In the genomic region with DNA sequence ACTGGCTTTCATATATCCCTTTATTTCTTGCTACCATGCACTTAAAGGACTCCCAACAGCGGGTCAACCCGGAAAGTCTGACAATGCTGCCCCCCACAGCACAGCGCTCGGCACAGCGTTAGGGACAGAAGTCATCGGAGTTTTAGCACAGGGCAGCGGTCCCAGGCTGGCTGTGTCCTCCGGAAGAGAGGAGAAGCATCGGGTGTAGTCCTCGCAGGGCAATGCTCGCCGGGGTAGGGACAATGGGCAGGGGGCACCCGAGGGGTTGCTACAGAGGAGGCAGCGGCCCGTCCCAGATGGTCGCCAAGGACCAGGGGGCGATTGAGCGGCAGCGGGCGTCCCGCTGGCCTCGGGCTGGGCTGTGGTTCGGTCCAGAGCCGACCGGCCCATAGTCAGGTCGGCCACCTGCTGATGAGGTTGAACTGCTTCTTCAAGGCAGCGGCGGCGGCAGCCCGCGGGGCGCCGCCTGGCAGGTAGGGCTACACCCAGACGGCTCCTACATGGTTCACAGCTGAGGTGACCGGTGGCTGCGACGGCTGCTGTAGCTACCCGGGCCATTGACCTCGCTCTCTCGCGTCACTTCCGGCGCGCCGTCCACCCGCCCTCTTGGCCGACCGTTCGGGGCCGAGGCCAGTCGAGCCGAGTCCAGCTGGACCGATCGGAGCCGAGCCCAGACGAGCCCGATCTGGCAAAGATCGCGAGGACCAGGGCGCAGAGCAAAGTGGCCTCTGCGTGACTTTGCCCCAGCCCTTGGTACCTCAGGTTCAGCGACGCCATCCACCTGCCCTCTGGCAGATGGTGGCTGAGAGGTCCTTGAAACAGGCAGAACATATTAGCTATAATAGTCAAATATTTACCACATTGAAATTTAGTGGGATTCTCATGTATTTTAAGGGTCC, we compare ENCODE assay signal across 8 cellular contexts. TPM values are rescaled to one million over a fixed set of nuclear protein-coding genes. Genes with fewer than 3 reads are reported as not detected.
DNase-seq lines count a peak whose midpoint lies in the region; ATAC-seq lines count a peak whose summit lies in the region.

No MANE protein-coding gene starts in this region.

- in situ Hi-C loops in SK-MEL-5 (cut with HindIII; ENCODE audit: low pct_unique_long_range_greater_than_20kb, low sequenced_read_pairs): no loop called here

- no peaks in the 10 kb centered on the region for H3K9me3 Mint-ChIP-seq in activated naive CD4-positive, alpha-beta T cell treated with anti-CD3 and anti-CD28 coated beads, Interleukin-2, amount 50 U/mL, for 24 hours

- H3K4me3 Mint-ChIP-seq in activated naive CD4-positive, alpha-beta T cell treated with anti-CD3 and anti-CD28 coated beads, Interleukin-2, amount 50 U/mL, for 24 hours: peak overlapping the region; percentile 97

- peak overlapping the region; percentile 95 for H3K27ac Mint-ChIP-seq in activated naive CD4-positive, alpha-beta T cell treated with anti-CD3 and anti-CD28 coated beads, Interleukin-2, amount 50 U/mL, for 24 hours

- H3K4me1 Mint-ChIP-seq in activated naive CD4-positive, alpha-beta T cell treated with anti-CD3 and anti-CD28 coated beads, Interleukin-2, amount 50 U/mL, for 24 hours: peaks cover 32% of the 10 kb centered on the region

- peak; percentile 59 for ATAC-seq in GM21723 (IDR thresholded peaks at IDR 0.05; ENCODE audit: unreplicated experiment)

- H3K27ac ChIP-seq in subcutaneous abdominal adipose tissue (ENCODE audit: low read depth, low read length): peak overlapping the region; percentile 78

- DNase-seq in DMS153 treated with DMSO at 0.1 percent for 48 hours (lab: John Stamatoyannopoulos, UW; ENCODE audit: unreplicated experiment) (peak; percentile 75), MG63 (peak; percentile 96), SK-MEL-5 (ENCODE audit: low read depth, low spot score) (peak; percentile 81), globus pallidus (ENCODE audit: low spot score) (peak; percentile 93), nucleus accumbens (lab: John Stamatoyannopoulos, UW) (peak; percentile 35 to 97 (median 88))

- H3K36me3 ChIP-seq in MG63 (no peaks in the 10 kb centered on the region), subcutaneous abdominal adipose tissue (ENCODE audit: control insufficient read depth in 5 of 5, insufficient read depth in 5 of 5, low read length in 5 of 5) (no peaks in the 10 kb centered on the region)

- no peaks in the 10 kb centered on the region for H3K27me3 ChIP-seq in MG63
- H3K27me3 ChIP-seq in subcutaneous abdominal adipose tissue (ENCODE audit: control insufficient read depth in 5 of 5, insufficient read depth in 4 of 5, low read length in 5 of 5): no peaks in the 10 kb centered on the region

- H3K4me1 ChIP-seq in subcutaneous abdominal adipose tissue (ENCODE audit: control insufficient read depth in 5 of 5, insufficient read depth in 5 of 5, low read length in 5 of 5): peaks cover 0 to 40% (median 35%) of the 10 kb centered on the region in 5 donors

- H3K9me3 ChIP-seq in MG63: no peaks in the 10 kb centered on the region
- H3K9me3 ChIP-seq in subcutaneous abdominal adipose tissue (ENCODE audit: control insufficient read depth in 5 of 5, low read length in 5 of 5): no peaks in the 10 kb centered on the region

- H3K27me3 Mint-ChIP-seq in activated naive CD4-positive, alpha-beta T cell treated with anti-CD3 and anti-CD28 coated beads, Interleukin-2, amount 50 U/mL, for 24 hours: no peaks in the 10 kb centered on the region

- H3K9ac ChIP-seq in subcutaneous abdominal adipose tissue (ENCODE audit: low read length in 5 of 5): peak overlapping the region; percentile 63 to 98 (median 88)

- H3K36me3 Mint-ChIP-seq in activated naive CD4-positive, alpha-beta T cell treated with anti-CD3 and anti-CD28 coated beads, Interleukin-2, amount 50 U/mL, for 24 hours: peaks cover 2% of the 10 kb centered on the region

- H3K4me3 ChIP-seq in MG63 (peak overlapping the region; percentile 67), subcutaneous abdominal adipose tissue (ENCODE audit: low read depth in 1 of 5, low read length in 5 of 5) (peak overlapping the region; percentile 72 to 93 (median 86))

RNA-seq across cellular contexts. Expression of a gene that starts 4.7 kb away (rescaled TPM):
- 64.8 and 88.2 TPM in 2 replicates for total RNA-seq in MG63 (2014; rRNA removed; shearing (Covaris generic); ENCODE audit: low replicate concordance)
- total RNA-seq in SK-MEL-5 (2014; rRNA removed; shearing (Covaris generic)): 18.0 and 22.0 TPM in 2 replicates
- 25.0 and 34.8 TPM in 2 replicates for polyA plus RNA-seq in SK-MEL-5 (2015; cell fraction: cytosol; rRNA removed)
- polyA plus RNA-seq in SK-MEL-5 (2015; cell fraction: nucleus; rRNA removed): 16.7 and 30.5 TPM in 2 replicates

Comparison
In these comparisons a context has a peak if more than half of its experiments do, and no peak if none do; other contexts are left out.
1. Peak in every context shown above with its lines: DNase-seq, ATAC-seq, H3K4me3 ChIP-seq and H3K27ac ChIP-seq.